Comparison of ENCODE assay signal across 1 cellular context in genomic region chr15:74201656-74202420, GRCh38.
TF ChIP-seq lines count a peak whose summit lies in the region.

No MANE protein-coding gene starts in this region.

TF ChIP-seq in GM23338, 12 proteins besides CTCF, POLR2A, EP300 and RAD21:
- TF ChIP-seq ZNF331 (CRISPR knock-in tag; IDR thresholded peaks at IDR 0.05; ENCODE audit: low read depth) (no peak), NANOG (IDR thresholded peaks at IDR 0.05; ENCODE audit: borderline replicate concordance) (no peak), ZNF114 (CRISPR knock-in tag; IDR thresholded peaks at IDR 0.05) (no peak), CREB1 (CRISPR knock-in tag; IDR thresholded peaks at IDR 0.05; ENCODE audit: low read depth) (no peak), JUNB (IDR thresholded peaks at IDR 0.05; ENCODE audit: unreplicated experiment) (no peak), EZH2 (IDR thresholded peaks at IDR 0.05; ENCODE audit: low read depth, unreplicated experiment) (no peak), EZH2phosphoT487 (IDR thresholded peaks at IDR 0.05; ENCODE audit: unreplicated experiment) (no peak), POLR2AphosphoS5 (IDR thresholded peaks at IDR 0.05; ENCODE audit: low read depth) (no peak), STAT1 (IDR thresholded peaks at IDR 0.05; ENCODE audit: unreplicated experiment) (no peak), REST (IDR thresholded peaks at IDR 0.05; ENCODE audit: unreplicated experiment) (no peak), ZNF462 (CRISPR knock-in tag; IDR thresholded peaks at IDR 0.05) (no peak)
- TF ChIP-seq, protein P1, sequence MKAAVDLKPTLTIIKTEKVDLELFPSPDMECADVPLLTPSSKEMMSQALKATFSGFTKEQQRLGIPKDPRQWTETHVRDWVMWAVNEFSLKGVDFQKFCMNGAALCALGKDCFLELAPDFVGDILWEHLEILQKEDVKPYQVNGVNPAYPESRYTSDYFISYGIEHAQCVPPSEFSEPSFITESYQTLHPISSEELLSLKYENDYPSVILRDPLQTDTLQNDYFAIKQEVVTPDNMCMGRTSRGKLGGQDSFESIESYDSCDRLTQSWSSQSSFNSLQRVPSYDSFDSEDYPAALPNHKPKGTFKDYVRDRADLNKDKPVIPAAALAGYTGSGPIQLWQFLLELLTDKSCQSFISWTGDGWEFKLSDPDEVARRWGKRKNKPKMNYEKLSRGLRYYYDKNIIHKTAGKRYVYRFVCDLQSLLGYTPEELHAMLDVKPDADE (IDR thresholded peaks at IDR 0.05): no peak
